ENCODE assay signal across 8 cellular contexts in the genomic region with DNA sequence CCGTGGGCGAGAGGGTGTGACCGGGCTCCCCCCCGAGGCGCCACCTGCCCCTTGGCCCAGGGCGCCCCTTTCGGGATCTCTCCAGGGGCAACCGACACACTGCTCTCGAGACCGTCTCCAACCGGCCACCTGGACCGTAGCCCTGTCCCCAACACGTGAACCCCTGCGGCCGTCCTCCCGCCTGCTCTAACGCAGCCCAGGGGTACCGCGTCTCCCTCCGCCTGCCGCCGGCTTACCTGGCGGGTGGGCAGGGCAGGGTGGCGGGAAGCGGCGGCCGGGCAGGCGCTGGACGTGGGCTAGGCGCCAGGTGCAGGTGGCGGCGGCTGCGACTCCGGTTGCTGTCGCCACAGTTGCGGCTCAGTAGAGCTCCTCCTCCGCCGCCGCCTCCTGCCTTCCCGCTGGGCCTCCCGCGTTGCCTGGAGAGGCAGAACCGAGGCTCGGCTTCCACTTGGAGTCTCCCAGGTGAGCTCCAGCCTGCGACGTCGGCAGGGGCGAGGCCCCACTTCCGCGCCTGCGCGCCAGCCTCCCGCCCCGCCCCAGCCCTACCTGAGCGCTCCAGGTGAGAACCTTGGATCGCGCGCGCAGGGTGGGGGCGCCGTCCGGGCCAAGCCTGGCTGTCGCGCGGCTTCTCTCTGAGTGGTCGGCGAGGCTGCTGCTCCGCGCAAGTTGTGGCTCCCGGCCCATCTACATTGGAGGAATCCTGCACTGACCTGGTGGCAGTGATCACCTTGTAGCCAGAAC.
A peak's percentile ranks its signal among the peaks of the same experiment; 100 is the strongest.
DNase-seq lines count a peak whose midpoint lies in the region; ATAC-seq lines count a peak whose summit lies in the region.

A gene (minus strand): TSS at position 469 of the 741 bp plus-strand sequence. CDS start 23,547 bp downstream, outside the sequence.

- H3K9me3 Mint-ChIP-seq in memory B cell: no peaks in the 10 kb centered on the region

- no peaks in the 10 kb centered on the region for H3K27me3 ChIP-seq in duodenal mucosa (ENCODE audit: control insufficient read depth in 1 of 2, insufficient read depth in 2 of 2, low read length in 2 of 2)
- peaks cover 0 to 18% of the 10 kb centered on the region in 2 donors for H3K27me3 ChIP-seq in stomach smooth muscle (ENCODE audit: control insufficient read depth in 1 of 2, insufficient read depth in 2 of 2, low read length in 2 of 2)

- in situ Hi-C loops in KBM-7 (cut with MboI; ENCODE audit: low pct_unique_long_range_greater_than_20kb, low sequenced_read_pairs): no loop called here

- H3K27me3 Mint-ChIP-seq in memory B cell: no peaks in the 10 kb centered on the region

- H3K4me3 ChIP-seq in duodenal mucosa (ENCODE audit: low read depth in 1 of 2, low read length in 2 of 2) (peak within 1 kb of the TSS; percentile 89 to 96), stomach smooth muscle (ENCODE audit: low read length in 2 of 2) (peak within 1 kb of the TSS; percentile 49 to 66)

- H3K36me3 ChIP-seq in duodenal mucosa (ENCODE audit: control insufficient read depth in 1 of 2, insufficient read depth in 2 of 2, low read length in 2 of 2) (no peaks in the 10 kb centered on the region), stomach smooth muscle (ENCODE audit: control insufficient read depth in 2 of 2, insufficient read depth in 2 of 2, low read length in 2 of 2) (no peaks in the 10 kb centered on the region)

- H3K4me1 Mint-ChIP-seq in memory B cell: peaks cover 15% of the 10 kb centered on the region

- H3K4me3 Mint-ChIP-seq in memory B cell: peak within 1 kb of the TSS; percentile 97

- H3K36me3 Mint-ChIP-seq in memory B cell: no peaks in the 10 kb centered on the region

- H3K9me3 ChIP-seq in duodenal mucosa (ENCODE audit: control insufficient read depth in 1 of 2, low read length in 2 of 2): no peaks in the 10 kb centered on the region
- no peaks in the 10 kb centered on the region for H3K9me3 ChIP-seq in stomach smooth muscle (ENCODE audit: control insufficient read depth in 2 of 2, low read length in 2 of 2)

- H3K27ac ChIP-seq in duodenal mucosa (ENCODE audit: low read depth, low read length) (peak within 1 kb of the TSS; percentile 97), stomach smooth muscle (ENCODE audit: low read length) (no peak within 1 kb of the TSS)

- peak within 1 kb of the TSS; percentile 95 to 99 for H3K9ac ChIP-seq in duodenal mucosa (ENCODE audit: low read depth in 1 of 2, low read length in 2 of 2)
- H3K9ac ChIP-seq in stomach smooth muscle (ENCODE audit: low read length in 2 of 2): no peak within 1 kb of the TSS

- ATAC-seq in GM21737 (IDR thresholded peaks at IDR 0.05; ENCODE audit: unreplicated experiment): peak; percentile 30
- ATAC-seq in activated CD4-positive, CD25-positive, alpha-beta regulatory T cell treated with anti-CD3 and anti-CD28 coated beads, Interleukin-2, amount 50 U/mL, for 24 hours: peak; percentile 24 to 40
- ATAC-seq in memory B cell (ENCODE audit: low read depth): peak; percentile 48

- H3K4me1 ChIP-seq in duodenal mucosa (ENCODE audit: control insufficient read depth in 1 of 2, insufficient read depth in 2 of 2, low read length in 2 of 2): peaks cover 13 to 29% of the 10 kb centered on the region in 2 donors
- peaks cover 12% of the 10 kb centered on the region for H3K4me1 ChIP-seq in stomach smooth muscle (ENCODE audit: control insufficient read depth, insufficient read depth, low read length)

- peak; percentile 86 for DNase-seq in ELF-1 (ENCODE audit: low read depth, low spot score)
- DNase-seq in LoVo (ENCODE audit: low spot score): peak; percentile 84
- peak; percentile 35 to 52 for DNase-seq in memory B cell (ENCODE audit: low spot score in 2 of 2)
- no peak for DNase-seq in KBM-7

- peak within 1 kb of the TSS; percentile 96 for H3K27ac Mint-ChIP-seq in memory B cell

Comparison
In these comparisons a context has a peak if more than half of its experiments do, and no peak if none do; other contexts are left out.
1. H3K9ac ChIP-seq: peak in duodenal mucosa (2 of 2); none in stomach smooth muscle (0 of 2).
2. Peak in every context shown above with its lines, with median percentiles within 50 percentile points of each other: ATAC-seq.